In the genomic region with DNA sequence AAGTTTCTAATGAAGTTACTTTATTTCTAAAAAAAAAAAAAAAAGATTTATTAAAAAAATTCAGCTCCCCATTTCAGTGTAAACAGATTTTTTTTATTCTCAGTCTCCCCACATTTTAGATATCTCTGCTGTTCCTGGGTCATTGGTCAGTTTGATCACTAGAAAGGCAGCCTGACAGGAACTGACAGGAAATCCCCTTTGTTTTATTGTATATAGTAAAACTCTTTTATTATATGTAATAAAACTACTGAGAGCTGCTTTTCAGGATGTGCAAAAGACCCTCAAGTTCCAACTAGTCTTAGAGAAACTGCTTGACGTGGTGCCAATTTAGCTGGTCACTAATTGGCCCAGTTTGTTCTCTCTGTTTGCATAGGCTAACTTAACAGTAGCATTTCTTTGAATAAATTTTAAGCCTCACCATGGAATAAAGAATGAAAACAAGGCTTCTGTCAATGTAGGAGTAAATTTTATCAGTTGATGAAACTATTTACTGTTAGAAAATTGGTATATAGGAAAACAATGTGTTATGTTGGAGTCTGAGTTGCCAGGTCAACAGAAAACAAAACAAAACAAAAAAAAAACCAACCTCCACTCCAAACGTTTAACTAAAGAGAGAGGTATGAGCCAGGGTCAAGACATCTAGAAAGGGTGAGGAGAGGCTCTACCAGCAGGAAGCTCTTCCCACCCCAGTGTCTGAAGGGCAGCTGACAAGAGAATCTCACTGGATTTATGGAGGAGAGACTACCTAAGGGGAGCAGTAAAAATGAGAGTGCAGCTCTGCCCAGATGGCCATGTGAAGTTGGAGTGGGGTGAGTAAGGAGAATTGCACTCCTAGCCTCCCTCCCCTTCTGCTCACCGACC, we compare ENCODE assay signal across 14 cellular contexts.
"Had no signal": no experiment of that assay in that cellular context is flagged by ENCODE, and none has a peak within 500 bp of the region (broad histone marks: within the 10 kb centered on the region; RNA-seq: fewer than 3 reads in every experiment).

No MANE protein-coding gene starts in this region.

- H3K4me3 ChIP-seq: esophagus muscularis mucosa, skin epidermis, stomach, thoracic aorta had no signal

- H3K4me1 ChIP-seq: esophagus muscularis mucosa, stomach had no signal

- DNase-seq: activated CD4-positive, alpha-beta T cell treated with anti-CD3 and anti-CD28 coated beads for 4 hours; activated naive CD4-positive, alpha-beta T cell treated with Interleukin-2 at 50 U/mL for 16 hours; activated naive CD8-positive, alpha-beta T cell treated with anti-CD3 and anti-CD28 coated beads, Interleukin-2, amount 50 U/mL, for 24 hours; glutamatergic neuron; immature natural killer cell; left cardiac atrium; mammary epithelial cell; stomach; T-cell; T1000; WERI-Rb-1 had no signal

- H3K9me3 ChIP-seq: esophagus muscularis mucosa, stomach, thoracic aorta had no signal

- H3K36me3 ChIP-seq: esophagus muscularis mucosa, stomach, thoracic aorta, WERI-Rb-1 had no signal

- H3K27me3 ChIP-seq: esophagus muscularis mucosa, stomach had no signal

- H3K27ac ChIP-seq: esophagus muscularis mucosa, skin epidermis, stomach, thoracic aorta, WERI-Rb-1 had no signal
